In genomic region chr11:109132539-109132938, GRCh38 we compare ENCODE assay signal across 17 cellular contexts.
A peak's percentile ranks its signal among the peaks of the same experiment; 100 is the strongest.
DNase-seq lines count a peak whose midpoint lies in the region; ATAC-seq, FAIRE-seq and TF ChIP-seq lines count a peak whose summit lies in the region.
"Had no signal": no experiment of that assay in that cellular context is flagged by ENCODE, and none has a peak within 500 bp of the region (broad histone marks: within the 10 kb centered on the region; RNA-seq: fewer than 3 reads in every experiment).

No MANE protein-coding gene starts in this region.

- H3K27me3 ChIP-seq in bronchial epithelial cell (ENCODE audit: control insufficient read depth, insufficient read depth, low read length) = no peaks in the 10 kb centered on the region

- no peak for TF ChIP-seq CTCF in bronchial epithelial cell (IDR thresholded peaks at IDR 0.05; ENCODE audit: insufficient read depth, low read length, severe bottlenecking)

- no peaks in the 10 kb centered on the region for H3K36me3 ChIP-seq in bronchial epithelial cell (ENCODE audit: control insufficient read depth, insufficient read depth, low read length)

- FAIRE-seq in bronchial epithelial cell (lab: Jason Lieb, UNC) = no peak
- FAIRE-seq: D721Med, endometrium had no signal

- no peaks in the 10 kb centered on the region for H3K4me1 Mint-ChIP-seq in stimulated activated naive CD8-positive, alpha-beta T cell treated with anti-CD3 and anti-CD28 coated beads, Interleukin-15, amount 100 ng/mL, for 72 hours
- H3K4me1 Mint-ChIP-seq in activated CD4-positive, alpha-beta memory T cell treated with anti-CD3 and anti-CD28 coated beads, Interleukin-2, amount 10 ng/mL, durations not matched to agents 7 days and 5 days = no peaks in the 10 kb centered on the region
- H3K4me1 Mint-ChIP-seq: activated CD4-positive, alpha-beta T cell treated with anti-CD3 and anti-CD28 coated beads for 36 hours; central memory CD8-positive, alpha-beta T cell had no signal

- H3K4me3 Mint-ChIP-seq in stimulated activated naive CD8-positive, alpha-beta T cell treated with anti-CD3 and anti-CD28 coated beads, Interleukin-15, amount 100 ng/mL, for 72 hours = no peak overlapping the region
- no peak overlapping the region for H3K4me3 Mint-ChIP-seq in activated CD4-positive, alpha-beta memory T cell treated with anti-CD3 and anti-CD28 coated beads, Interleukin-2, amount 10 ng/mL, durations not matched to agents 7 days and 5 days
- H3K4me3 Mint-ChIP-seq: activated CD4-positive, alpha-beta T cell treated with anti-CD3 and anti-CD28 coated beads for 36 hours; central memory CD8-positive, alpha-beta T cell had no signal

- POLR2A ChIA-PET in activated CD4-positive, alpha-beta memory T cell treated with anti-CD3 and anti-CD28 coated beads, Interleukin-2, amount 10 ng/mL, durations not matched to agents 7 days and 5 days (lab: Charles Lee) = no interaction called here

- no peak overlapping the region for H3K4me3 ChIP-seq in bronchial epithelial cell (ENCODE audit: low read depth, low read length)

- ATAC-seq in stimulated activated naive CD8-positive, alpha-beta T cell treated with anti-CD3 and anti-CD28 coated beads, Interleukin-15, Interleukin-2, amounts not matched to agents 100 U/mL and 50 U/mL, for 24 hours = peak; percentile 28
- no peak for ATAC-seq in stimulated activated naive CD8-positive, alpha-beta T cell treated with anti-CD3 and anti-CD28 coated beads, Interleukin-15, amount 100 ng/mL, for 72 hours
- no peak for ATAC-seq in HG03457 (IDR thresholded peaks at IDR 0.05; ENCODE audit: unreplicated experiment)
- ATAC-seq: activated CD4-positive, alpha-beta T cell treated with anti-CD3 and anti-CD28 coated beads for 36 hours; Right ventricle myocardium inferior had no signal

- no peaks in the 10 kb centered on the region for H3K36me3 Mint-ChIP-seq in activated CD4-positive, alpha-beta memory T cell treated with anti-CD3 and anti-CD28 coated beads, Interleukin-2, amount 10 ng/mL, durations not matched to agents 7 days and 5 days (ENCODE audit: low read depth)

- CTCF ChIA-PET in activated CD4-positive, alpha-beta memory T cell treated with anti-CD3 and anti-CD28 coated beads, Interleukin-2, amount 10 ng/mL, durations not matched to agents 7 days and 5 days (lab: Charles Lee) = no interaction called here

- H3K27ac Mint-ChIP-seq in stimulated activated naive CD8-positive, alpha-beta T cell treated with anti-CD3 and anti-CD28 coated beads, Interleukin-15, amount 100 ng/mL, for 72 hours = no peak overlapping the region
- no peak overlapping the region for H3K27ac Mint-ChIP-seq in activated CD4-positive, alpha-beta memory T cell treated with anti-CD3 and anti-CD28 coated beads, Interleukin-2, amount 10 ng/mL, durations not matched to agents 7 days and 5 days
- H3K27ac Mint-ChIP-seq: activated CD4-positive, alpha-beta T cell treated with anti-CD3 and anti-CD28 coated beads for 36 hours had no signal

- peaks cover 0 to 8% of the 10 kb centered on the region in 2 donors for H3K9me3 Mint-ChIP-seq in stimulated activated naive CD8-positive, alpha-beta T cell treated with anti-CD3 and anti-CD28 coated beads, Interleukin-15, amount 100 ng/mL, for 72 hours
- H3K9me3 Mint-ChIP-seq in activated CD4-positive, alpha-beta memory T cell treated with anti-CD3 and anti-CD28 coated beads, Interleukin-2, amount 10 ng/mL, durations not matched to agents 7 days and 5 days = no peaks in the 10 kb centered on the region

- no peak for DNase-seq in stimulated activated naive CD8-positive, alpha-beta T cell treated with anti-CD3 and anti-CD28 coated beads, Interleukin-15, Interleukin-2, amounts not matched to agents 100 U/mL and 50 U/mL, for 24 hours
- no peak for DNase-seq in stimulated activated naive CD8-positive, alpha-beta T cell treated with anti-CD3 and anti-CD28 coated beads, Interleukin-15, amount 100 ng/mL, for 72 hours
- peak; percentile 58 to 76 for DNase-seq in Kasumi-1 (lab: John Stamatoyannopoulos, UW)
- DNase-seq in bronchial epithelial cell (ENCODE audit: low read depth) = peak; percentile 60
- DNase-seq in activated CD4-positive, CD25-positive, alpha-beta regulatory T cell treated with anti-CD3 and anti-CD28 coated beads, Interleukin-2, amount 50 U/mL, for 72 hours = no peak
- no peak for DNase-seq in activated CD8-positive, alpha-beta memory T cell treated with anti-CD3 and anti-CD28 coated beads, Interleukin-2, amount 50 U/mL, for 4 hours
- no peak for DNase-seq in activated CD4-positive, alpha-beta memory T cell treated with anti-CD3 and anti-CD28 coated beads, Interleukin-2, amount 10 ng/mL, durations not matched to agents 7 days and 5 days
- DNase-seq: activated CD4-positive, alpha-beta T cell treated with anti-CD3 and anti-CD28 coated beads for 36 hours; islet precursor cell; midbrain; NCI-H1105; NCI-H524 treated with DMSO at 0.1 percent for 48 hours had no signal

- H3K27me3 Mint-ChIP-seq in stimulated activated naive CD8-positive, alpha-beta T cell treated with anti-CD3 and anti-CD28 coated beads, Interleukin-15, amount 100 ng/mL, for 72 hours = no peaks in the 10 kb centered on the region
- H3K27me3 Mint-ChIP-seq in activated CD4-positive, alpha-beta memory T cell treated with anti-CD3 and anti-CD28 coated beads, Interleukin-2, amount 10 ng/mL, durations not matched to agents 7 days and 5 days = no peaks in the 10 kb centered on the region
- H3K27me3 Mint-ChIP-seq: central memory CD8-positive, alpha-beta T cell had no signal

Comparison
In these comparisons a context has a peak if more than half of its experiments do, and no peak if none do; other contexts are left out.
1. DNase-seq: peak in Kasumi-1 (2 of 2) and bronchial epithelial cell (single experiment); none in stimulated activated naive CD8-positive, alpha-beta T cell treated with anti-CD3 and anti-CD28 coated beads, Interleukin-15, Interleukin-2, amounts not matched to agents 100 U/mL and 50 U/mL, for 24 hours (single experiment), stimulated activated naive CD8-positive, alpha-beta T cell treated with anti-CD3 and anti-CD28 coated beads, Interleukin-15, amount 100 ng/mL, for 72 hours (0 of 2), activated CD4-positive, CD25-positive, alpha-beta regulatory T cell treated with anti-CD3 and anti-CD28 coated beads, Interleukin-2, amount 50 U/mL, for 72 hours (single experiment), activated CD8-positive, alpha-beta memory T cell treated with anti-CD3 and anti-CD28 coated beads, Interleukin-2, amount 50 U/mL, for 4 hours (single experiment) and activated CD4-positive, alpha-beta memory T cell treated with anti-CD3 and anti-CD28 coated beads, Interleukin-2, amount 10 ng/mL, durations not matched to agents 7 days and 5 days (single experiment).